ENCODE assay signal across 17 cellular contexts in genomic region chr2:148279216-148279615, GRCh38.
A peak's percentile ranks its signal among the peaks of the same experiment; 100 is the strongest.
DNase-seq lines count a peak whose midpoint lies in the region; ATAC-seq and TF ChIP-seq lines count a peak whose summit lies in the region.
"Had no signal": no experiment of that assay in that cellular context is flagged by ENCODE, and none has a peak within 500 bp of the region (broad histone marks: within the 10 kb centered on the region; RNA-seq: fewer than 3 reads in every experiment).

No MANE protein-coding gene starts in this region.

- CTCF ChIA-PET in WTC11 (lab: Charles Lee), result interaction anchor here (0.6 kb wide), 1 partner anchor 32 kb away, joined by 4 read pairs; no protein-coding TSS in a partner anchor

- TF ChIP-seq CTCF in AG10803 (conservative IDR thresholded peaks at IDR 0.05; ENCODE audit: low read length) (no peak), WTC11 (IDR thresholded peaks at IDR 0.05) (no peak)

- DNase-seq in AG10803 (ENCODE audit: low read depth) (peak; percentile 53), WTC11 (ENCODE audit: low spot score) (no peak), fibroblast of gingiva (ENCODE audit: low read depth) (peak; percentile 56), left lobe of liver (ENCODE audit: low spot score) (no peak), Right ventricle myocardium inferior (ENCODE audit: missing footprints) (no peak), left colon (no peak)
- DNase-seq: CD4-positive, alpha-beta memory T cell; DMS153; DMS79; GDM1; H9 had no signal

- H3K4me1 Mint-ChIP-seq in WTC11, result peaks cover 18% of the 10 kb centered on the region
- H3K4me1 Mint-ChIP-seq: CD14-positive monocyte had no signal

- no peaks in the 10 kb centered on the region for H3K36me3 Mint-ChIP-seq in WTC11

- no peak for ATAC-seq in WTC11
- ATAC-seq in left lobe of liver, result peak; percentile 78
- no peak for ATAC-seq in HG02884 (IDR thresholded peaks at IDR 0.05; ENCODE audit: unreplicated experiment)
- ATAC-seq in GM21737 (IDR thresholded peaks at IDR 0.05; ENCODE audit: unreplicated experiment), result no peak
- ATAC-seq in Right ventricle myocardium inferior, result no peak
- ATAC-seq in left colon, result no peak
- ATAC-seq: A549 had no signal

- H3K9me3 Mint-ChIP-seq in WTC11, result peaks cover 3% of the 10 kb centered on the region; the same call in 1 of the 2 replicates
- H3K9me3 Mint-ChIP-seq: CD4-positive, alpha-beta memory T cell; H9; IgD-negative memory B cell had no signal

- no peak overlapping the region for H3K4me3 Mint-ChIP-seq in WTC11
- H3K4me3 Mint-ChIP-seq: CD14-positive monocyte; CD4-positive, alpha-beta memory T cell; H9; IgD-negative memory B cell had no signal

- POLR2A ChIA-PET in WTC11 (lab: Charles Lee), result interaction anchor here (0.6 to 0.9 kb wide), 2 partner anchors 257 to 913 kb away, joined by 3 read pairs; no protein-coding TSS in a partner anchor

- intact Hi-C loops in Right ventricle myocardium inferior (cut with DNase I) (no loop called here), left colon (cut with DNase I, micrococcal nuclease) (no loop called here)

- H3K27ac Mint-ChIP-seq in WTC11, result no peak overlapping the region
- H3K27ac Mint-ChIP-seq: CD4-positive, alpha-beta memory T cell; H9; IgD-negative memory B cell had no signal

- H3K4me3 ChIP-seq in AG10803 (ENCODE audit: low read length), result no peak overlapping the region
- H3K4me3 ChIP-seq: A549, BLaER1 had no signal

- no peaks in the 10 kb centered on the region for H3K27me3 Mint-ChIP-seq in WTC11 (ENCODE audit: low read depth)
- H3K27me3 Mint-ChIP-seq: CD4-positive, alpha-beta memory T cell; IgD-negative memory B cell had no signal

TF ChIP-seq in WTC11, 78 proteins besides CTCF, POLR2A, EP300 and RAD21:
- TF ChIP-seq ZNF121 (CRISPR knock-in tag; IDR thresholded peaks at IDR 0.05) (peak; percentile 41; the same call in 1 of the 2 replicates), ZMAT4 (CRISPR knock-in tag; IDR thresholded peaks at IDR 0.05) (no peak), EMX1 (CRISPR knock-in tag; IDR thresholded peaks at IDR 0.05) (no peak)
TF ChIP-seq in WTC11: peak in this region for 1.

Comparison
In these comparisons a context has a peak if more than half of its experiments do, and no peak if none do; other contexts are left out.
1. DNase-seq: peak in AG10803 (single experiment) and fibroblast of gingiva (single experiment); none in WTC11 (single experiment), left lobe of liver (single experiment), Right ventricle myocardium inferior (single experiment) and left colon (0 of 2).